ENCODE assay signal across 1 cellular context in genomic region chr13:93965587-93965986, GRCh38.
A peak's percentile ranks its signal among the peaks of the same experiment; 100 is the strongest.
TF ChIP-seq lines count a peak whose summit lies in the region.

No MANE protein-coding gene starts in this region.

TF ChIP-seq in HepG2, 621 proteins besides CTCF, POLR2A, EP300 and RAD21 (continued from another document):
- TF ChIP-seq NFAT5 (CRISPR knock-in tag; IDR thresholded peaks at IDR 0.05) (no peak), ZNF331 (CRISPR knock-in tag; IDR thresholded peaks at IDR 0.05) (peak; percentile 99)
